In the genomic region with DNA sequence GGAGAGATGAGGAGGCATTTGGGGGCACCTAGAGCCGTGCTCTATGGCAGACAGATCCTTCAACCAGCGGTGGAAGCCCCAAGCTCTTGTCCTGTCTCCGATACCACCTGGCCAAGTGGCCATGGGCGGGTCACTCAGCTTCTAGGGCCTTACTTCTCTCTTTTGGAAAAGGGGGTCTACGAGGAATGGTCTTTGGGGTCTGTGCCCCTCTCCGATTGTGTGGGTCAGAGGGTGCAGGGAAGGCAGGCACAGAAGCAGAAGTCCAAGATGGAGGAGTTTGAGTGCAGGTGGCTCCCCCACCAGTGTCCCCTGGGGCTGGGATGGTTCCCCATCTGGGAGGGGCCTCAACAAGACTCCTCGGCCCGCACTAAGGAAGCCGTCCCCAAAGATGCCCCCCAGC, we compare ENCODE assay signal across 16 cellular contexts.
"Had no signal": no experiment of that assay in that cellular context is flagged by ENCODE, and none has a peak within 500 bp of the region (broad histone marks: within the 10 kb centered on the region; RNA-seq: fewer than 3 reads in every experiment).

No MANE protein-coding gene starts in this region.

- H3K4me3 Mint-ChIP-seq: activated T-helper 17 cell treated with anti-CD3 and anti-CD28 coated beads, Interleukin-2, amount 50 U/mL, for 72 hours; stimulated activated naive CD8-positive, alpha-beta T cell treated with anti-CD3 and anti-CD28 coated beads, Interleukin-15, amount 100 ng/mL, for 72 hours; T-helper 2 cell treated with Interferon-gamma antibody and Interleukin-4, amounts not matched to agents 5 μg/mL and 100 μg/mL, for 36 hours had no signal

- H3K27ac Mint-ChIP-seq: T-helper 2 cell treated with Interferon-gamma antibody and Interleukin-4, amounts not matched to agents 5 μg/mL and 100 μg/mL, for 36 hours had no signal

- ATAC-seq: activated T-helper 17 cell treated with anti-CD3 and anti-CD28 coated beads, Interleukin-2, amount 50 U/mL, for 72 hours; gastrocnemius medialis; heart right ventricle; left cardiac atrium; lower lobe of right lung; right cardiac atrium; stimulated activated naive CD8-positive, alpha-beta T cell treated with anti-CD3 and anti-CD28 coated beads, Interleukin-15, amount 100 ng/mL, for 72 hours had no signal

- H3K27me3 Mint-ChIP-seq: activated T-helper 17 cell treated with anti-CD3 and anti-CD28 coated beads, Interleukin-2, amount 50 U/mL, for 72 hours; stimulated activated naive CD8-positive, alpha-beta T cell treated with anti-CD3 and anti-CD28 coated beads, Interleukin-15, amount 100 ng/mL, for 72 hours had no signal

- DNase-seq: activated CD4-positive, alpha-beta T cell treated with anti-CD3 and anti-CD28 coated beads, Interleukin-2, amount 50 U/mL, for 1 hour; activated naive CD4-positive, alpha-beta T cell treated with Interleukin-2 at 50 U/mL for 16 hours; erythroblast; heart right ventricle; left cardiac atrium; lower lobe of right lung; midbrain; right cardiac atrium; small intestine; stimulated activated CD4-positive, alpha-beta T cell treated with anti-CD3 and anti-CD28 coated beads, Interleukin-4, amount 100 ng/mL, for 4 hours; stimulated activated CD8-positive, alpha-beta memory T cell treated with anti-CD3 and anti-CD28 coated beads, Interleukin-4, amount 100 ng/mL, for 48 hours; stimulated activated naive CD8-positive, alpha-beta T cell treated with anti-CD3 and anti-CD28 coated beads, Interleukin-15, amount 100 ng/mL, for 72 hours; upper lobe of left lung had no signal

- H3K9me3 Mint-ChIP-seq: activated T-helper 17 cell treated with anti-CD3 and anti-CD28 coated beads, Interleukin-2, amount 50 U/mL, for 72 hours; stimulated activated naive CD8-positive, alpha-beta T cell treated with anti-CD3 and anti-CD28 coated beads, Interleukin-15, amount 100 ng/mL, for 72 hours; T-helper 2 cell treated with Interferon-gamma antibody and Interleukin-4, amounts not matched to agents 5 μg/mL and 100 μg/mL, for 36 hours had no signal
